ENCODE assay signal across 1 cellular context in the genomic region with DNA sequence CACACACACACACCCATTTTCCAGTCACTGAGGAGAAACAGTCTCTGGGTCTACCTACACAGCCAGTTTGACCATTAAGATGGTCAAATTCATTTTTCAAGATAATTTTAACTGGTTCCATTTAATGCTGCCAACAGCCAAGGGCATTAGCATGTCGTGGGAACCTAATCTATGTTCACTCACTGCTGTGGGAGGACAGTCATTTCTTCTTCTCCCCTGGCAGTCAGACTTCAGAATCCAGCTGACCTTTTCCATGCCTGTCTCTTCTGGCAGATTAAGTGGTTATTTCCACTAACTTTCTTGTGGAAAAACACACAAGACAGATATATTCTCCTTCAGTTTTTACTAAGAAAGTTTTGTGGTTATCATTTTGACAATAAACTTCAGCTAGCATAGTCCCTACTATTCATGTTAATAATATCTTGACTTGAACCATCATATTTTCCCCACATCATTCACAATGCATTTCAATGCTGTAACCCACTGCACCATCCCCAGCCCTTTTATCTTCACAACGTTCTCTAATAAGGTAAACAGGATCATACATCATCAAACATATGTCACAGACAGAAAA.
TF ChIP-seq lines count a peak whose summit lies in the region.

No MANE protein-coding gene starts in this region.

TF ChIP-seq in WTC11, 78 proteins besides CTCF, POLR2A, EP300 and RAD21:
- TF ChIP-seq ZNF138 (CRISPR knock-in tag; conservative IDR thresholded peaks at IDR 0.05) (no peak), NFE2L1 (CRISPR knock-in tag; IDR thresholded peaks at IDR 0.05) (no peak), ZNF219 (CRISPR knock-in tag; IDR thresholded peaks at IDR 0.05; ENCODE audit: borderline replicate concordance) (no peak), EMX1 (CRISPR knock-in tag; IDR thresholded peaks at IDR 0.05) (no peak), NFYB (CRISPR knock-in tag; conservative IDR thresholded peaks at IDR 0.05; ENCODE audit: low read depth) (no peak), ETV6 (CRISPR knock-in tag; IDR thresholded peaks at IDR 0.05) (no peak), ZNF281 (CRISPR knock-in tag; IDR thresholded peaks at IDR 0.05) (no peak), AR (CRISPR knock-in tag; IDR thresholded peaks at IDR 0.05) (no peak), GRHL2 (CRISPR knock-in tag; IDR thresholded peaks at IDR 0.05; ENCODE audit: insufficient replicate concordance, severe bottlenecking) (no peak), FOXK1 (CRISPR knock-in tag; IDR thresholded peaks at IDR 0.05) (no peak), ZNF396 (CRISPR knock-in tag; IDR thresholded peaks at IDR 0.05; ENCODE audit: borderline replicate concordance) (no peak)
- TF ChIP-seq, protein P1, sequence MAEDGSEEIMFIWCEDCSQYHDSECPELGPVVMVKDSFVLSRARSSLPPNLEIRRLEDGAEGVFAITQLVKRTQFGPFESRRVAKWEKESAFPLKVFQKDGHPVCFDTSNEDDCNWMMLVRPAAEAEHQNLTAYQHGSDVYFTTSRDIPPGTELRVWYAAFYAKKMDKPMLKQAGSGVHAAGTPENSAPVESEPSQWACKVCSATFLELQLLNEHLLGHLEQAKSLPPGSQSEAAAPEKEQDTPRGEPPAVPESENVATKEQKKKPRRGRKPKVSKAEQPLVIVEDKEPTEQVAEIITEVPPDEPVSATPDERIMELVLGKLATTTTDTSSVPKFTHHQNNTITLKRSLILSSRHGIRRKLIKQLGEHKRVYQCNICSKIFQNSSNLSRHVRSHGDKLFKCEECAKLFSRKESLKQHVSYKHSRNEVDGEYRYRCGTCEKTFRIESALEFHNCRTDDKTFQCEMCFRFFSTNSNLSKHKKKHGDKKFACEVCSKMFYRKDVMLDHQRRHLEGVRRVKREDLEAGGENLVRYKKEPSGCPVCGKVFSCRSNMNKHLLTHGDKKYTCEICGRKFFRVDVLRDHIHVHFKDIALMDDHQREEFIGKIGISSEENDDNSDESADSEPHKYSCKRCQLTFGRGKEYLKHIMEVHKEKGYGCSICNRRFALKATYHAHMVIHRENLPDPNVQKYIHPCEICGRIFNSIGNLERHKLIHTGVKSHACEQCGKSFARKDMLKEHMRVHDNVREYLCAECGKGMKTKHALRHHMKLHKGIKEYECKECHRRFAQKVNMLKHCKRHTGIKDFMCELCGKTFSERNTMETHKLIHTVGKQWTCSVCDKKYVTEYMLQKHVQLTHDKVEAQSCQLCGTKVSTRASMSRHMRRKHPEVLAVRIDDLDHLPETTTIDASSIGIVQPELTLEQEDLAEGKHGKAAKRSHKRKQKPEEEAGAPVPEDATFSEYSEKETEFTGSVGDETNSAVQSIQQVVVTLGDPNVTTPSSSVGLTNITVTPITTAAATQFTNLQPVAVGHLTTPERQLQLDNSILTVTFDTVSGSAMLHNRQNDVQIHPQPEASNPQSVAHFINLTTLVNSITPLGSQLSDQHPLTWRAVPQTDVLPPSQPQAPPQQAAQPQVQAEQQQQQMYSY (CRISPR knock-in tag; IDR thresholded peaks at IDR 0.05): no peak
- TF ChIP-seq, protein P2, sequence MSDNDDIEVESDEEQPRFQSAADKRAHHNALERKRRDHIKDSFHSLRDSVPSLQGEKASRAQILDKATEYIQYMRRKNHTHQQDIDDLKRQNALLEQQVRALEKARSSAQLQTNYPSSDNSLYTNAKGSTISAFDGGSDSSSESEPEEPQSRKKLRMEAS (CRISPR knock-in tag; IDR thresholded peaks at IDR 0.05): no peak
- TF ChIP-seq, protein P3, sequence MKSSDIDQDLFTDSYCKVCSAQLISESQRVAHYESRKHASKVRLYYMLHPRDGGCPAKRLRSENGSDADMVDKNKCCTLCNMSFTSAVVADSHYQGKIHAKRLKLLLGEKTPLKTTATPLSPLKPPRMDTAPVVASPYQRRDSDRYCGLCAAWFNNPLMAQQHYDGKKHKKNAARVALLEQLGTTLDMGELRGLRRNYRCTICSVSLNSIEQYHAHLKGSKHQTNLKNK (CRISPR knock-in tag; IDR thresholded peaks at IDR 0.05): no peak
